ENCODE assay signal across 15 cellular contexts in the genomic region with DNA sequence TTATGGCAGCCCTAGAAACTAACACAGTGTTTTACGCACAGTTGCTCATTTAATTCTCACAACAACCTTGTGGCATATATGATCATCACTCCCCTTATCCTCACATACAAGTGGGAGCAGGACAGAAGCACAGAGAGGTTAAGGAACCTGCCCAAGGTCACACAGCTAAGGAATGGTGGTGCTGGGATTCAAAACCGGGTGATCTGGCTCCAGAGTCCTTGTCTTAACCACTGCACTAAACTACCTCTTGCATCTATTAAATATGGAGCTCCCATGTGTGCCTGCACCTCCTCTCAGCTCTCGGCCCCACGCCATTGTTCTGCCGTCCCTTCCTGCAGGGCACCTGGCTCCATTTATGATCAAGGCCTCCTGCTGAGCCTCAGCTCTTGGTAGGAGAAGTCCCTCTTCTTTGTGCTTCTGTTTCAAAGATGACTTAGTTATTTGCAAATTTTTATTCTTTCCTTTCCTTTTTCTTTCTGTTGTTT.
DNase-seq lines count a peak whose midpoint lies in the region; ATAC-seq and TF ChIP-seq lines count a peak whose summit lies in the region.
"Had no signal": no experiment of that assay in that cellular context is flagged by ENCODE, and none has a peak within 500 bp of the region (broad histone marks: within the 10 kb centered on the region; RNA-seq: fewer than 3 reads in every experiment).

No MANE protein-coding gene starts in this region.

- H3K4me1 Mint-ChIP-seq in T-helper 2 cell treated with Interferon-gamma antibody and Interleukin-4, amounts not matched to agents 5 μg/mL and 100 μg/mL, for 36 hours (ENCODE audit: low read depth) = peaks cover 32% of the 10 kb centered on the region
- peaks cover 31% of the 10 kb centered on the region for H3K4me1 Mint-ChIP-seq in central memory CD8-positive, alpha-beta T cell

- no peaks in the 10 kb centered on the region for H3K36me3 ChIP-seq in breast epithelium
- H3K36me3 ChIP-seq: tibial nerve had no signal

- H3K27ac ChIP-seq in skin epidermis = peak overlapping the region in 14 of 21 experiments; percentile 6 to 93 (median 58)
- no peak overlapping the region for H3K27ac ChIP-seq in breast epithelium

- no peak for DNase-seq in T-helper 2 cell treated with Interferon-gamma antibody and Interleukin-4, amounts not matched to agents 5 μg/mL and 100 μg/mL, for 36 hours (ENCODE audit: low spot score)
- no peak for DNase-seq in T-helper 2 cell
- no peak for DNase-seq in Jurkat, Clone E6-1 (ENCODE audit: low read depth, low spot score)
- DNase-seq in central memory CD8-positive, alpha-beta T cell (ENCODE audit: low spot score in 2 of 2) = no peak
- no peak for DNase-seq in breast epithelium (ENCODE audit: low spot score in 2 of 2)
- DNase-seq in HuH-7 (ENCODE audit: low spot score) = no peak
- DNase-seq: activated T-cell treated with anti-CD3 and anti-CD28 coated beads for 4 hours, cortex of kidney, glutamatergic neuron, MM.1S, NCI-H1930, NCI-H524 had no signal

- no peaks in the 10 kb centered on the region for H3K4me1 ChIP-seq in breast epithelium
- H3K4me1 ChIP-seq: tibial nerve had no signal

- no peaks in the 10 kb centered on the region for H3K27me3 Mint-ChIP-seq in T-helper 2 cell treated with Interferon-gamma antibody and Interleukin-4, amounts not matched to agents 5 μg/mL and 100 μg/mL, for 36 hours (ENCODE audit: low read depth)
- H3K27me3 Mint-ChIP-seq in central memory CD8-positive, alpha-beta T cell = no peaks in the 10 kb centered on the region

- H3K27ac Mint-ChIP-seq in T-helper 2 cell treated with Interferon-gamma antibody and Interleukin-4, amounts not matched to agents 5 μg/mL and 100 μg/mL, for 36 hours = peak overlapping the region; percentile 99
- peak overlapping the region; percentile 94 for H3K27ac Mint-ChIP-seq in central memory CD8-positive, alpha-beta T cell (ENCODE audit: low read depth)

- peaks cover 48% of the 10 kb centered on the region for H3K9me3 Mint-ChIP-seq in T-helper 2 cell treated with Interferon-gamma antibody and Interleukin-4, amounts not matched to agents 5 μg/mL and 100 μg/mL, for 36 hours
- H3K9me3 Mint-ChIP-seq in central memory CD8-positive, alpha-beta T cell = peaks cover 7% of the 10 kb centered on the region

- peaks cover 11 to 13% of the 10 kb centered on the region in 2 donors for H3K9me3 ChIP-seq in breast epithelium

- no peak for ATAC-seq in central memory CD8-positive, alpha-beta T cell (replicated peaks; ENCODE audit: extremely low read depth, poor library complexity, severe bottlenecking)
- ATAC-seq in HG03439 (IDR thresholded peaks at IDR 0.05; ENCODE audit: unreplicated experiment) = no peak

- H3K27me3 ChIP-seq in breast epithelium = no peaks in the 10 kb centered on the region
- H3K27me3 ChIP-seq: tibial nerve had no signal

- TF ChIP-seq CTCF in breast epithelium (IDR thresholded peaks at IDR 0.05) = no peak

- H3K4me3 Mint-ChIP-seq in T-helper 2 cell treated with Interferon-gamma antibody and Interleukin-4, amounts not matched to agents 5 μg/mL and 100 μg/mL, for 36 hours = peak overlapping the region; percentile 84
- H3K4me3 Mint-ChIP-seq in central memory CD8-positive, alpha-beta T cell = peak overlapping the region; percentile 75

- intact Hi-C loops in breast epithelium (cut with DNase I; ENCODE audit: low total_unique reads) = no loop called here

- peak overlapping the region; percentile 32; the same call in 1 of the 2 replicates for H3K4me3 ChIP-seq in Jurkat, Clone E6-1 (ENCODE audit: low read length)
- H3K4me3 ChIP-seq in skin epidermis (no peak overlapping the region), breast epithelium (no peak overlapping the region)
- H3K4me3 ChIP-seq: tibial nerve had no signal

- TF ChIP-seq POLR2A in breast epithelium (IDR thresholded peaks at IDR 0.05) = no peak

- H3K36me3 Mint-ChIP-seq in T-helper 2 cell treated with Interferon-gamma antibody and Interleukin-4, amounts not matched to agents 5 μg/mL and 100 μg/mL, for 36 hours (ENCODE audit: low read depth) = peaks cover 41% of the 10 kb centered on the region
- H3K36me3 Mint-ChIP-seq in central memory CD8-positive, alpha-beta T cell (ENCODE audit: insufficient read depth) = peaks cover 6% of the 10 kb centered on the region

Comparison
In these comparisons a context has a peak if more than half of its experiments do, and no peak if none do; other contexts are left out.
1. H3K27ac ChIP-seq: peak in skin epidermis (14 of 21); none in breast epithelium (0 of 2).